ENCODE assay signal across 12 cellular contexts in genomic region chr22:25746012-25746373, GRCh38. TPM values are rescaled to one million over a fixed set of nuclear protein-coding genes. Genes with fewer than 3 reads are reported as not detected.
A peak's percentile ranks its signal among the peaks of the same experiment; 100 is the strongest.
DNase-seq lines count a peak whose midpoint lies in the region; ATAC-seq and TF ChIP-seq lines count a peak whose summit lies in the region.
"Had no signal": no experiment of that assay in that cellular context is flagged by ENCODE, and none has a peak within 500 bp of the region (broad histone marks: within the 10 kb centered on the region; RNA-seq: fewer than 3 reads in every experiment).

No MANE protein-coding gene starts in this region.

- H3K9ac ChIP-seq in SK-N-SH (no peak overlapping the region; the same call in 1 of the 2 replicates), smooth muscle cell (ENCODE audit: low read depth) (no peak overlapping the region)

- no peaks in the 10 kb centered on the region for H4K20me1 ChIP-seq in SK-N-SH (ENCODE audit: insufficient read depth)
- H4K20me1 ChIP-seq in smooth muscle cell (ENCODE audit: low read depth): no peaks in the 10 kb centered on the region

- H2AFZ ChIP-seq in SK-N-SH (ENCODE audit: low read depth) (peak overlapping the region; percentile 32; the same call in 1 of the 2 replicates), smooth muscle cell (ENCODE audit: low read depth) (no peak overlapping the region)

- peak overlapping the region; percentile 61 for H3K4me2 ChIP-seq in SK-N-SH
- no peak overlapping the region for H3K4me2 ChIP-seq in smooth muscle cell

- CTCF ChIA-PET in activated CD8-positive, alpha-beta memory T cell treated with anti-CD3 and anti-CD28 coated beads, Interleukin-2, amount 10 ng/mL, durations not matched to agents 7 days and 5 days (lab: Charles Lee): interaction anchor here (0.8 to 3.2 kb wide), 3 partner anchors 9 to 299 kb away, joined by 3 to 14 read pairs (median 11); no protein-coding TSS in a partner anchor
- CTCF ChIA-PET in SK-N-SH (lab: Yijun Ruan, JAX): interaction anchor here (0.7 to 2.6 kb wide), 6 partner anchors 11 to 544 kb away, joined by 3 to 7 read pairs (median 4); no protein-coding TSS in a partner anchor

- POLR2A ChIA-PET in SK-N-SH (lab: Yijun Ruan, JAX): no interaction called here

- no peak for TF ChIP-seq CTCF in SK-N-SH (IDR thresholded peaks at IDR 0.05)
- TF ChIP-seq CTCF in epithelial cell of esophagus (IDR thresholded peaks at IDR 0.05; ENCODE audit: insufficient read depth, low read depth, low read length, missing control alignments): no peak
- no peak for TF ChIP-seq CTCF in smooth muscle cell (IDR thresholded peaks at IDR 0.05; ENCODE audit: borderline replicate concordance, insufficient read depth, poor library complexity, severe bottlenecking)

- H3F3A ChIP-seq in SK-N-SH (replicated peaks; ENCODE audit: insufficient read depth) (peaks cover 14% of the 10 kb centered on the region), smooth muscle cell (ENCODE audit: low read depth) (no peaks in the 10 kb centered on the region)

- 5% methylated on average over 1 of the region's 1 CpG for WGBS in SK-N-SH (ENCODE audit: low lambda C conversion rate)
- 48% methylated on average over 1 of the region's 1 CpG for WGBS in smooth muscle cell (ENCODE audit: low lambda C conversion rate)

- DNase-seq in activated CD8-positive, alpha-beta memory T cell treated with anti-CD3 and anti-CD28 coated beads, Interleukin-2, amount 10 ng/mL, durations not matched to agents 7 days and 5 days: no peak
- DNase-seq in activated CD8-positive, alpha-beta memory T cell treated with anti-CD3 and anti-CD28 coated beads, Interleukin-2, amount 50 U/mL, for 4 hours: no peak
- DNase-seq in SK-N-SH (peak; percentile 78), epithelial cell of esophagus (ENCODE audit: low read depth) (peak; percentile 65), smooth muscle cell (lab: John Stamatoyannopoulos, UW; ENCODE audit: unreplicated experiment) (no peak), NCI-H2171 (lab: John Stamatoyannopoulos, UW) (no peak), NCI-H82 (lab: John Stamatoyannopoulos, UW) (no peak), D341Med (ENCODE audit: low spot score) (no peak)
- DNase-seq: NCI-H2081 treated with DMSO at 0.1 percent for 48 hours, pancreas, upper lobe of left lung had no signal

- H3K27me3 ChIP-seq in SK-N-SH (ENCODE audit: insufficient read depth) (no peaks in the 10 kb centered on the region), smooth muscle cell (ENCODE audit: low read depth) (no peaks in the 10 kb centered on the region)
- H3K27me3 ChIP-seq: pancreas, upper lobe of left lung had no signal

- ATAC-seq in activated CD8-positive, alpha-beta memory T cell treated with anti-CD3 and anti-CD28 coated beads, Interleukin-2, amount 10 ng/mL, durations not matched to agents 7 days and 5 days: no peak

- H3K36me3 ChIP-seq in SK-N-SH (replicated peaks in 1 of 2; ENCODE audit: control insufficient read depth in 1 of 2, insufficient read depth in 2 of 2, low read length in 1 of 2) (no peaks in the 10 kb centered on the region), smooth muscle cell (ENCODE audit: low read depth) (no peaks in the 10 kb centered on the region)
- H3K36me3 ChIP-seq: pancreas, upper lobe of left lung had no signal

- no peaks in the 10 kb centered on the region for H3K79me2 ChIP-seq in SK-N-SH (ENCODE audit: insufficient read depth)
- no peaks in the 10 kb centered on the region for H3K79me2 ChIP-seq in smooth muscle cell (ENCODE audit: low read depth)

- no peak; the same call in 1 of the 2 replicates for TF ChIP-seq RAD21 in SK-N-SH (IDR thresholded peaks at IDR 0.05; ENCODE audit: low read length)

- H3K9me3 ChIP-seq in SK-N-SH (no peaks in the 10 kb centered on the region), smooth muscle cell (replicated peaks; ENCODE audit: low read depth) (no peaks in the 10 kb centered on the region)
- H3K9me3 ChIP-seq: pancreas, upper lobe of left lung had no signal

- H3K27me3 Mint-ChIP-seq in activated CD8-positive, alpha-beta memory T cell treated with anti-CD3 and anti-CD28 coated beads, Interleukin-2, amount 10 ng/mL, durations not matched to agents 7 days and 5 days: no peaks in the 10 kb centered on the region

- no peaks in the 10 kb centered on the region for H3K9me3 Mint-ChIP-seq in activated CD8-positive, alpha-beta memory T cell treated with anti-CD3 and anti-CD28 coated beads, Interleukin-2, amount 10 ng/mL, durations not matched to agents 7 days and 5 days (ENCODE audit: low read depth)

- H3K9me2 ChIP-seq in SK-N-SH: no peaks in the 10 kb centered on the region

- H3K4me3 ChIP-seq in SK-N-SH (ENCODE audit: low read depth in 2 of 2, low read length in 1 of 2) (no peak overlapping the region), epithelial cell of esophagus (ENCODE audit: low read length) (no peak overlapping the region), smooth muscle cell (no peak overlapping the region)
- H3K4me3 ChIP-seq: pancreas, upper lobe of left lung had no signal

- H3K4me3 Mint-ChIP-seq in activated CD8-positive, alpha-beta memory T cell treated with anti-CD3 and anti-CD28 coated beads, Interleukin-2, amount 10 ng/mL, durations not matched to agents 7 days and 5 days: no peak overlapping the region

- H3K4me1 ChIP-seq in SK-N-SH (ENCODE audit: control insufficient read depth in 1 of 2, insufficient read depth in 2 of 2, low read depth in 1 of 2, low read length in 1 of 2): peaks cover 12 to 42% of the 10 kb centered on the region in 2 experiments; a peak in 3 of 4 replicates
- no peaks in the 10 kb centered on the region for H3K4me1 ChIP-seq in smooth muscle cell (ENCODE audit: low read depth)
- H3K4me1 ChIP-seq: pancreas, upper lobe of left lung had no signal

- peak; percentile 19 to 98; a peak in 3 of 4 replicates for TF ChIP-seq EP300 in SK-N-SH (IDR thresholded peaks at IDR 0.05; ENCODE audit: borderline replicate concordance in 1 of 2, low read depth in 1 of 2, low read length in 1 of 2)

- H3K36me3 Mint-ChIP-seq in activated CD8-positive, alpha-beta memory T cell treated with anti-CD3 and anti-CD28 coated beads, Interleukin-2, amount 10 ng/mL, durations not matched to agents 7 days and 5 days: peaks cover 49% of the 10 kb centered on the region

- peak overlapping the region; percentile 87 to 97 for H3K27ac ChIP-seq in SK-N-SH (ENCODE audit: low read depth in 2 of 2, low read length in 1 of 2)
- peak overlapping the region; percentile 4 for H3K27ac ChIP-seq in smooth muscle cell (ENCODE audit: low read depth)
- H3K27ac ChIP-seq: pancreas, upper lobe of left lung had no signal

- peaks cover 74% of the 10 kb centered on the region for H3K4me1 Mint-ChIP-seq in activated CD8-positive, alpha-beta memory T cell treated with anti-CD3 and anti-CD28 coated beads, Interleukin-2, amount 10 ng/mL, durations not matched to agents 7 days and 5 days

- peak overlapping the region; percentile 65 for H3K27ac Mint-ChIP-seq in activated CD8-positive, alpha-beta memory T cell treated with anti-CD3 and anti-CD28 coated beads, Interleukin-2, amount 10 ng/mL, durations not matched to agents 7 days and 5 days

TF ChIP-seq in SK-N-SH, 30 proteins besides CTCF, POLR2A, EP300 and RAD21:
- TF ChIP-seq FOSL2 (IDR thresholded peaks at IDR 0.05; ENCODE audit: borderline replicate concordance, low read depth) (peak; percentile 45; the same call in 1 of the 2 replicates), CHD2 (IDR thresholded peaks at IDR 0.05; ENCODE audit: low read length, partially characterized antibody) (peak; percentile 85), POLR2AphosphoS5 (IDR thresholded peaks at IDR 0.05; ENCODE audit: low read depth, low read length) (no peak), ELF1 (IDR thresholded peaks at IDR 0.05) (no peak), SIN3A (IDR thresholded peaks at IDR 0.05; ENCODE audit: borderline replicate concordance, low read depth, low read length) (no peak), TAF1 (IDR thresholded peaks at IDR 0.05; ENCODE audit: borderline replicate concordance, low read depth, low read length) (no peak), YY1 (IDR thresholded peaks at IDR 0.05; ENCODE audit: low read depth) (no peak), MEF2A (IDR thresholded peaks at IDR 0.05; ENCODE audit: borderline replicate concordance, low read depth) (no peak), TCF12 (IDR thresholded peaks at IDR 0.05) (peak; percentile 56; the same call in 1 of the 2 replicates), RCOR1 (IDR thresholded peaks at IDR 0.05; ENCODE audit: low read length) (peak; percentile 99), NFIC (IDR thresholded peaks at IDR 0.05; ENCODE audit: borderline replicate concordance) (no peak), TEAD4 (IDR thresholded peaks at IDR 0.05; ENCODE audit: borderline replicate concordance, insufficient read depth) (0 out of 2 replicates have a peak, but pooled peaks have one; percentile 23), MXI1 (IDR thresholded peaks at IDR 0.05; ENCODE audit: low read depth, low read length) (peak; percentile 46; the same call in 1 of the 2 replicates), FOXJ3 (CRISPR knock-in tag; IDR thresholded peaks at IDR 0.05) (peak; percentile 79), GATA2 (CRISPR knock-in tag; IDR thresholded peaks at IDR 0.05) (peak; percentile 93), JUND (IDR thresholded peaks at IDR 0.05) (no peak), SMC3 (IDR thresholded peaks at IDR 0.05; ENCODE audit: low read depth, low read length) (0 out of 2 replicates have a peak, but pooled peaks have one; percentile 5)

RNA-seq across cellular contexts. Expression of gene MYO18B, which starts 4.0 kb away (rescaled TPM):
- 1 to 10 TPM; 3.6 to 6.1 TPM for total RNA-seq in activated CD8-positive, alpha-beta memory T cell treated with anti-CD3 and anti-CD28 coated beads, Interleukin-2, amount 10 ng/mL, durations not matched to agents 7 days and 5 days
- polyA plus RNA-seq in SK-N-SH (2012; rRNA removed) (0.05 and 0.10 TPM in 2 replicates), smooth muscle cell (1.2 TPM in 2 replicates)
- polyA plus RNA-seq in SK-N-SH (2012; cell fraction: cytosol; rRNA removed): 0.04 TPM in 2 replicates
- 0.26 TPM in 2 replicates for polyA plus RNA-seq in SK-N-SH (2012; cell fraction: nucleus; rRNA removed)
- 0.13 and 4.3 TPM in 2 replicates for total RNA-seq in smooth muscle cell
- polyA plus RNA-seq: AG04450 had no signal

Comparison
In these comparisons a context has a peak if more than half of its experiments do, and no peak if none do; other contexts are left out.
1. DNase-seq: peak in SK-N-SH (single experiment) and epithelial cell of esophagus (single experiment); none in activated CD8-positive, alpha-beta memory T cell treated with anti-CD3 and anti-CD28 coated beads, Interleukin-2, amount 10 ng/mL, durations not matched to agents 7 days and 5 days (single experiment), activated CD8-positive, alpha-beta memory T cell treated with anti-CD3 and anti-CD28 coated beads, Interleukin-2, amount 50 U/mL, for 4 hours (single experiment), smooth muscle cell (single experiment), NCI-H2171 (single experiment), NCI-H82 (single experiment) and D341Med (single experiment).